Comparison of ENCODE assay signal across 17 cellular contexts in genomic region chr6:168967556-168967955, GRCh38.
DNase-seq lines count a peak whose midpoint lies in the region; ATAC-seq and TF ChIP-seq lines count a peak whose summit lies in the region.
"Had no signal": no experiment of that assay in that cellular context is flagged by ENCODE, and none has a peak within 500 bp of the region (broad histone marks: within the 10 kb centered on the region; RNA-seq: fewer than 3 reads in every experiment).

No MANE protein-coding gene starts in this region.

- H3K9me3 Mint-ChIP-seq in Calu3 (ENCODE audit: low read depth, unreplicated experiment) (no peaks in the 10 kb centered on the region), nephron (peaks cover 9% of the 10 kb centered on the region)
- H3K9me3 Mint-ChIP-seq: activated naive CD4-positive, alpha-beta T cell treated with anti-CD3 and anti-CD28 coated beads, Interleukin-2, amount 10 ng/mL, durations not matched to agents 7 days and 5 days; activated T-cell treated with anti-CD3 and anti-CD28 coated beads, Interleukin-2, amount 50 U/mL, for 72 hours; CD4-positive, CD25-positive, alpha-beta regulatory T cell had no signal

- no TSS peak for BruUV-seq in Calu3 (replicated peaks; lab: Mats Ljungman, UMichigan)

- no peak overlapping the region for H2BK12ac ChIP-seq in trophoblast cell (ENCODE audit: low read length)

- H3K36me3 ChIP-seq in suprapubic skin: no peaks in the 10 kb centered on the region
- no peaks in the 10 kb centered on the region for H3K36me3 ChIP-seq in trophoblast cell (ENCODE audit: control insufficient read depth in 1 of 2, insufficient read depth in 2 of 2, low read length in 2 of 2)
- H3K36me3 ChIP-seq: colonic mucosa had no signal

- H4K91ac ChIP-seq in trophoblast cell (ENCODE audit: low read depth, low read length): no peak overlapping the region

- H3K4me2 ChIP-seq in trophoblast cell (ENCODE audit: low read length): no peak overlapping the region

- H3K14ac ChIP-seq in trophoblast cell (ENCODE audit: low read length): no peak overlapping the region

- H2AK5ac ChIP-seq in trophoblast cell (ENCODE audit: low read length): no peak overlapping the region

- no peak overlapping the region for H4K8ac ChIP-seq in trophoblast cell (ENCODE audit: low read depth, low read length)

- no peak overlapping the region for H3K9ac ChIP-seq in trophoblast cell (ENCODE audit: low read length)

- H3K4me3 ChIP-seq in suprapubic skin (no peak overlapping the region), trophoblast cell (ENCODE audit: low read depth, low read length) (no peak overlapping the region)
- H3K4me3 ChIP-seq: colonic mucosa, lung had no signal

- intact Hi-C loops in Calu3 (cut with micrococcal nuclease; ENCODE audit: unreplicated experiment): no loop called here

- peaks cover 12% of the 10 kb centered on the region for H3K4me1 ChIP-seq in suprapubic skin
- H3K4me1 ChIP-seq in trophoblast cell (ENCODE audit: control insufficient read depth in 1 of 2, insufficient read depth in 2 of 2, low read length in 2 of 2): no peaks in the 10 kb centered on the region
- H3K4me1 ChIP-seq: colonic mucosa had no signal

- no peak overlapping the region for H2BK120ac ChIP-seq in trophoblast cell (ENCODE audit: insufficient read depth, low read length, poor library complexity)

- DNase-seq in Calu3 (no peak), brain pericyte (ENCODE audit: low read depth, low spot score) (peak; percentile 10), suprapubic skin (ENCODE audit: low spot score in 2 of 2) (no peak), trophoblast cell (no peak), left lobe of liver (ENCODE audit: low spot score) (no peak), foreskin melanocyte (no peak)
- DNase-seq: activated CD8-positive, alpha-beta memory T cell treated with anti-CD3 and anti-CD28 coated beads for 24 hours; activated naive CD4-positive, alpha-beta T cell treated with anti-CD3 and anti-CD28 coated beads, Interleukin-2, amount 10 ng/mL, durations not matched to agents 7 days and 5 days; activated T-cell treated with anti-CD3 and anti-CD28 coated beads, Interleukin-2, amount 50 U/mL, for 72 hours; GDM1; islet precursor cell; NCI-H524 treated with DMSO at 0.1 percent for 48 hours had no signal

- TF ChIP-seq CTCF in Calu3 (IDR thresholded peaks at IDR 0.05; ENCODE audit: unreplicated experiment) (no peak), nephron (IDR thresholded peaks at IDR 0.05; ENCODE audit: unreplicated experiment in 3 of 3) (no peak), suprapubic skin (IDR thresholded peaks at IDR 0.05) (no peak)

- no peaks in the 10 kb centered on the region for H3K79me1 ChIP-seq in trophoblast cell (ENCODE audit: low read length)

- H3K4me3 Mint-ChIP-seq in Calu3 (ENCODE audit: low read depth, unreplicated experiment) (no peak overlapping the region), nephron (peak overlapping the region in 1 of 3 experiments; percentile 7)
- H3K4me3 Mint-ChIP-seq: activated naive CD4-positive, alpha-beta T cell treated with anti-CD3 and anti-CD28 coated beads, Interleukin-2, amount 10 ng/mL, durations not matched to agents 7 days and 5 days; activated T-cell treated with anti-CD3 and anti-CD28 coated beads, Interleukin-2, amount 50 U/mL, for 72 hours had no signal

- no peak overlapping the region for H3K4ac ChIP-seq in trophoblast cell (ENCODE audit: low read depth, low read length)

- TF ChIP-seq EP300 in suprapubic skin (IDR thresholded peaks at IDR 0.05): no peak

- H4K12ac ChIP-seq in trophoblast cell (ENCODE audit: low read depth, low read length): no peak overlapping the region

- no peaks in the 10 kb centered on the region for H3K9me3 ChIP-seq in suprapubic skin
- peaks cover 1% of the 10 kb centered on the region for H3K9me3 ChIP-seq in trophoblast cell (ENCODE audit: insufficient read depth, low read depth, low read length)
- H3K9me3 ChIP-seq: colonic mucosa had no signal

- WGBS in suprapubic skin: 48% methylated on average over 1 of the region's 1 CpG
- no CpG with 5 or more reads among the region's 1 CpG for WGBS in trophoblast cell (ENCODE audit: extremely low coverage, insufficient coverage, insufficient read length)

- peak overlapping the region; percentile 77 for H3K27ac Mint-ChIP-seq in Calu3 (ENCODE audit: unreplicated experiment)
- H3K27ac Mint-ChIP-seq in nephron: peak overlapping the region; percentile 86 to 98 (median 97)
- H3K27ac Mint-ChIP-seq: activated naive CD4-positive, alpha-beta T cell treated with anti-CD3 and anti-CD28 coated beads, Interleukin-2, amount 10 ng/mL, durations not matched to agents 7 days and 5 days; activated T-cell treated with anti-CD3 and anti-CD28 coated beads, Interleukin-2, amount 50 U/mL, for 72 hours; CD4-positive, CD25-positive, alpha-beta regulatory T cell had no signal

- no peaks in the 10 kb centered on the region for H3K27me3 ChIP-seq in suprapubic skin
- H3K27me3 ChIP-seq in trophoblast cell (ENCODE audit: insufficient read depth, low read length): no peaks in the 10 kb centered on the region
- H3K27me3 ChIP-seq: colonic mucosa had no signal

- H3K27me3 Mint-ChIP-seq in Calu3 (ENCODE audit: unreplicated experiment) (no peaks in the 10 kb centered on the region), nephron (ENCODE audit: low read depth) (no peaks in the 10 kb centered on the region)

- H3K18ac ChIP-seq in trophoblast cell (ENCODE audit: low read length): no peak overlapping the region

- no peak overlapping the region for H2AFZ ChIP-seq in trophoblast cell (ENCODE audit: insufficient read depth, low read length, poor library complexity)

- H3K27ac ChIP-seq in suprapubic skin (peak overlapping the region; percentile 51), trophoblast cell (ENCODE audit: low read depth, low read length) (no peak overlapping the region)
- H3K27ac ChIP-seq: colonic mucosa had no signal

- no peak for ATAC-seq in left lobe of liver
- no peak for ATAC-seq in HG03457 (IDR thresholded peaks at IDR 0.05; ENCODE audit: unreplicated experiment)
- ATAC-seq: activated T-cell treated with anti-CD3 and anti-CD28 coated beads, Interleukin-2, amount 50 U/mL, for 72 hours had no signal

- H3K79me2 ChIP-seq in trophoblast cell (ENCODE audit: control insufficient read depth, insufficient read depth, low read length, poor library complexity): no peaks in the 10 kb centered on the region

- H3K4me1 Mint-ChIP-seq in Calu3 (ENCODE audit: low read depth, unreplicated experiment): peaks cover 14% of the 10 kb centered on the region
- peaks cover 26% of the 10 kb centered on the region for H3K4me1 Mint-ChIP-seq in nephron
- H3K4me1 Mint-ChIP-seq: activated naive CD4-positive, alpha-beta T cell treated with anti-CD3 and anti-CD28 coated beads, Interleukin-2, amount 10 ng/mL, durations not matched to agents 7 days and 5 days had no signal

- H3K36me3 Mint-ChIP-seq in Calu3 (ENCODE audit: insufficient read depth, unreplicated experiment) (peaks cover 6% of the 10 kb centered on the region), nephron (ENCODE audit: low read depth) (no peaks in the 10 kb centered on the region)
- H3K36me3 Mint-ChIP-seq: activated naive CD4-positive, alpha-beta T cell treated with anti-CD3 and anti-CD28 coated beads, Interleukin-2, amount 10 ng/mL, durations not matched to agents 7 days and 5 days; CD4-positive, CD25-positive, alpha-beta regulatory T cell had no signal

- no peak overlapping the region for H3K23ac ChIP-seq in trophoblast cell (ENCODE audit: low read length)

- CTCF ChIA-PET in Calu3 (lab: Charles Lee): interaction anchor here (0.6 kb wide), 1 partner anchor 82 kb away, joined by 3 read pairs; no protein-coding TSS in a partner anchor

- no peak overlapping the region for H2BK5ac ChIP-seq in trophoblast cell (ENCODE audit: low read depth, low read length, poor library complexity)

- no peak for TF ChIP-seq POLR2A in suprapubic skin (IDR thresholded peaks at IDR 0.05)
